ENCODE assay signal across 20 cellular contexts in the genomic region with DNA sequence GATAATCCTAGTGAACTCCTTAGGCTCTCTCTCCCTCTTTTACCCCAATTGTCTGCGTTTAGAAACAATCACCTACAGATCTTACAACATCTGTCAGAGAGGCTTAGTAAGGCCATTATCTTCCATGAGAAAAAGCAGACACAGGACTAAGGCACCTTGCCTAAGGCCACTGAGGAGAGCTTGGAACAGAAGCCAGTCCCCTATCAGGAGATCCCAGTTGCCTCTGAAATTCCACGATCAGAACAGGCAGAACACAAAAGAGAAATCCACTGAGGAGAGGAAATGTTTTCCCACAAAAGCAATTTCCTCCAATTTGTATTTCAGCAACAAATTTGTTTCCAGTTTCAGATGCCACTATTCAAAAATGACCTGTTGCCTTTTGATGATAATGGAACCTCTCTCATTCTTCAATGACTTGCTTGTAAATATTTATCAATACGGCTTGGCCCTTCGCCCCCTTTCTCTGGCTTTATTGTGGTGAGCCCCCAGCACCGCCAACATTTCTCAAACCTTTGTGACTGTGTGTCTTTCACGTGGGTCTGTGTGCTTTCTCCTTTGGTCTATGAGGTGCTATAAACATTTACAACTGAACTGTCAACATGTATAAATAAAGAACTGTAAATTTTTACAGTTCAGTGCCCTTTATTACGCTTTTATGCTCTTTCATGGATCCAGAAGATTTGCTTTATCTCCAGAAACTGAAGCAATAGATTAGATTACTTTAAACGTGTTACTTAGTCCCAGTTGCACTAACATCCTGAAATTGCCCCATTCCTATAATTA.
DNase-seq lines count a peak whose midpoint lies in the region; ATAC-seq and TF ChIP-seq lines count a peak whose summit lies in the region.
"Had no signal": no experiment of that assay in that cellular context is flagged by ENCODE, and none has a peak within 500 bp of the region (broad histone marks: within the 10 kb centered on the region; RNA-seq: fewer than 3 reads in every experiment).

No MANE protein-coding gene starts in this region.

- H3K9me3 ChIP-seq in heart left ventricle (peaks cover 0 to 16% (median 7%) of the 10 kb centered on the region in 12 donors), fibroblast of lung (ENCODE audit: control insufficient read depth, insufficient read depth, low read depth, low read length) (no peaks in the 10 kb centered on the region), muscle layer of colon (ENCODE audit: low read length) (no peaks in the 10 kb centered on the region)
- H3K9me3 ChIP-seq: A549, gastrocnemius medialis, HAP-1 had no signal

- H2AFZ ChIP-seq in fibroblast of lung (ENCODE audit: low read length), result peak overlapping the region; percentile 16

- H3K27me3 ChIP-seq in heart left ventricle (no peaks in the 10 kb centered on the region), fibroblast of lung (ENCODE audit: control insufficient read depth, insufficient read depth, low read length) (no peaks in the 10 kb centered on the region), muscle layer of colon (ENCODE audit: control insufficient read depth in 1 of 2, insufficient read depth in 2 of 2, low read length in 2 of 2) (no peaks in the 10 kb centered on the region)
- H3K27me3 ChIP-seq: gastrocnemius medialis, tibial nerve had no signal

- H3K9me3 Mint-ChIP-seq in activated CD4-positive, alpha-beta memory T cell treated with anti-CD3 and anti-CD28 coated beads for 36 hours, result peaks cover 3% of the 10 kb centered on the region
- H3K9me3 Mint-ChIP-seq: activated CD4-positive, alpha-beta memory T cell treated with anti-CD3 and anti-CD28 coated beads, Interleukin-2, amount 10 ng/mL, durations not matched to agents 7 days and 5 days; activated T-helper 1 cell treated with anti-CD3 and anti-CD28 coated beads, Interleukin-12 subunit alpha, Interleukin-12 subunit beta, Interleukin-2, Interleukin-4 antibody, amounts not matched to agents 30 ng/mL and 10 ng/mL and 1 ng/mL, durations not matched to agents 14 hours and 24 hours and 36 hours; central memory CD8-positive, alpha-beta T cell had no signal

- intact Hi-C loops in heart left ventricle (cut with DNase I) (no loop called here), left cardiac atrium (cut with DNase I) (no loop called here)
- intact Hi-C loops in activated CD4-positive, alpha-beta memory T cell treated with anti-CD3 and anti-CD28 coated beads for 36 hours (cut with micrococcal nuclease), result no loop called here

- no peak for TF ChIP-seq CTCF in heart left ventricle (IDR thresholded peaks at IDR 0.05)
- no peak for TF ChIP-seq CTCF in fibroblast of lung (conservative IDR thresholded peaks at IDR 0.05 in 1 of 2, IDR thresholded peaks at IDR 0.05 in 1 of 2; ENCODE audit: low read depth in 1 of 2, low read length in 2 of 2)

- no peak for TF ChIP-seq POLR2A in heart left ventricle (IDR thresholded peaks at IDR 0.05)

- H3K27ac Mint-ChIP-seq in activated CD4-positive, alpha-beta memory T cell treated with anti-CD3 and anti-CD28 coated beads for 36 hours, result no peak overlapping the region
- H3K27ac Mint-ChIP-seq: activated CD4-positive, alpha-beta memory T cell treated with anti-CD3 and anti-CD28 coated beads, Interleukin-2, amount 10 ng/mL, durations not matched to agents 7 days and 5 days; activated T-helper 1 cell treated with anti-CD3 and anti-CD28 coated beads, Interleukin-12 subunit alpha, Interleukin-12 subunit beta, Interleukin-2, Interleukin-4 antibody, amounts not matched to agents 30 ng/mL and 10 ng/mL and 1 ng/mL, durations not matched to agents 14 hours and 24 hours and 36 hours; CD4-positive, CD25-positive, alpha-beta regulatory T cell; stimulated activated memory B cell treated with anti-CD40 and anti-IgM and Interleukin-4, amounts not matched to agents 10 μg/mL and 1 μg/mL and 100 μg/mL, for 72 hours had no signal

- peaks cover 0 to 20% (median 10%) of the 10 kb centered on the region in 12 donors for H3K4me1 ChIP-seq in heart left ventricle
- H3K4me1 ChIP-seq in fibroblast of lung (ENCODE audit: control insufficient read depth, extremely low read depth, insufficient read depth, low read length), result no peaks in the 10 kb centered on the region
- H3K4me1 ChIP-seq in muscle layer of colon (ENCODE audit: insufficient read depth, low read length), result peaks cover 18% of the 10 kb centered on the region
- H3K4me1 ChIP-seq: A549, gastrocnemius medialis, HAP-1, tibial nerve had no signal

- H4K20me1 ChIP-seq in fibroblast of lung (ENCODE audit: control insufficient read depth, extremely low read depth, insufficient read depth, low read length), result no peaks in the 10 kb centered on the region

- CTCF ChIA-PET in activated CD4-positive, alpha-beta memory T cell treated with anti-CD3 and anti-CD28 coated beads for 36 hours (lab: Charles Lee), result no interaction called here

- no peaks in the 10 kb centered on the region for H3K36me3 Mint-ChIP-seq in activated CD4-positive, alpha-beta memory T cell treated with anti-CD3 and anti-CD28 coated beads for 36 hours
- H3K36me3 Mint-ChIP-seq: CD4-positive, CD25-positive, alpha-beta regulatory T cell; stimulated activated memory B cell treated with anti-CD40 and anti-IgM and Interleukin-4, amounts not matched to agents 10 μg/mL and 1 μg/mL and 100 μg/mL, for 72 hours had no signal

- H3K27ac ChIP-seq in heart left ventricle, result peak overlapping the region in 9 of 12 donors; percentile 2 to 58 (median 42)
- no peak overlapping the region for H3K27ac ChIP-seq in fibroblast of lung (ENCODE audit: insufficient read depth, low read length)
- H3K27ac ChIP-seq in muscle layer of colon (ENCODE audit: low read depth, low read length), result peak overlapping the region; percentile 41

- H3K4me2 ChIP-seq in fibroblast of lung (ENCODE audit: extremely low read depth, insufficient read depth, low read length), result no peak overlapping the region
- H3K4me2 ChIP-seq: A549 had no signal

- peak in 1 of 5 donors; percentile 20 for DNase-seq in heart left ventricle
- no peak for DNase-seq in left cardiac atrium
- DNase-seq in fibroblast of lung (ENCODE audit: low read depth in 2 of 2), result no peak
- no peak for DNase-seq in NCI-H1105 (lab: John Stamatoyannopoulos, UW)
- DNase-seq in NOMO-1 treated with DMSO at 0.1 percent for 48 hours (lab: John Stamatoyannopoulos, UW; ENCODE audit: unreplicated experiment), result no peak
- no peak for DNase-seq in activated CD4-positive, alpha-beta memory T cell treated with anti-CD3 and anti-CD28 coated beads for 36 hours
- DNase-seq in activated naive CD4-positive, alpha-beta T cell treated with Interleukin-2 at 50 U/mL for 16 hours, result no peak
- DNase-seq: activated CD4-positive, alpha-beta memory T cell treated with anti-CD3 and anti-CD28 coated beads, Interleukin-2, amount 10 ng/mL, durations not matched to agents 7 days and 5 days; CD4-positive, CD25-positive, alpha-beta regulatory T cell; DMS79; gastrocnemius medialis; NCI-H1930; OCI-M1 had no signal

- POLR2A ChIA-PET in activated CD4-positive, alpha-beta memory T cell treated with anti-CD3 and anti-CD28 coated beads for 36 hours (lab: Charles Lee), result no interaction called here

- ATAC-seq in heart left ventricle (peak in 3 of 4 donors; percentile 34 to 60 (median 34)), left cardiac atrium (no peak)
- ATAC-seq: A549; gastrocnemius medialis; stimulated activated memory B cell treated with anti-CD40 and anti-IgM and Interleukin-4, amounts not matched to agents 10 μg/mL and 1 μg/mL and 100 μg/mL, for 72 hours had no signal

- no peak overlapping the region for H3K9ac ChIP-seq in fibroblast of lung (ENCODE audit: insufficient read depth, low read length)
- no peak overlapping the region for H3K9ac ChIP-seq in muscle layer of colon (ENCODE audit: low read length)

- no peak overlapping the region for H3K4me3 Mint-ChIP-seq in activated CD4-positive, alpha-beta memory T cell treated with anti-CD3 and anti-CD28 coated beads for 36 hours
- H3K4me3 Mint-ChIP-seq: activated CD4-positive, alpha-beta memory T cell treated with anti-CD3 and anti-CD28 coated beads, Interleukin-2, amount 10 ng/mL, durations not matched to agents 7 days and 5 days; activated T-helper 1 cell treated with anti-CD3 and anti-CD28 coated beads, Interleukin-12 subunit alpha, Interleukin-12 subunit beta, Interleukin-2, Interleukin-4 antibody, amounts not matched to agents 30 ng/mL and 10 ng/mL and 1 ng/mL, durations not matched to agents 14 hours and 24 hours and 36 hours; CD4-positive, CD25-positive, alpha-beta regulatory T cell; central memory CD8-positive, alpha-beta T cell; stimulated activated memory B cell treated with anti-CD40 and anti-IgM and Interleukin-4, amounts not matched to agents 10 μg/mL and 1 μg/mL and 100 μg/mL, for 72 hours had no signal

- H3K36me3 ChIP-seq in heart left ventricle (no peaks in the 10 kb centered on the region), fibroblast of lung (ENCODE audit: control insufficient read depth, insufficient read depth, low read length) (no peaks in the 10 kb centered on the region), muscle layer of colon (ENCODE audit: insufficient read depth, low read length) (no peaks in the 10 kb centered on the region)
- H3K36me3 ChIP-seq: gastrocnemius medialis, HAP-1, tibial nerve had no signal

- no peaks in the 10 kb centered on the region for H3K79me2 ChIP-seq in fibroblast of lung (ENCODE audit: control insufficient read depth, insufficient read depth, low read length)

- no peaks in the 10 kb centered on the region for H3K4me1 Mint-ChIP-seq in activated CD4-positive, alpha-beta memory T cell treated with anti-CD3 and anti-CD28 coated beads for 36 hours (ENCODE audit: low read depth)
- H3K4me1 Mint-ChIP-seq: activated CD4-positive, alpha-beta memory T cell treated with anti-CD3 and anti-CD28 coated beads, Interleukin-2, amount 10 ng/mL, durations not matched to agents 7 days and 5 days; CD4-positive, CD25-positive, alpha-beta regulatory T cell; central memory CD8-positive, alpha-beta T cell; stimulated activated memory B cell treated with anti-CD40 and anti-IgM and Interleukin-4, amounts not matched to agents 10 μg/mL and 1 μg/mL and 100 μg/mL, for 72 hours had no signal

- 36 to 43% (median 40%) methylated on average over 8 of the region's 8 CpGs for WGBS in heart left ventricle, 4 donors

- H3K4me3 ChIP-seq in heart left ventricle (no peak overlapping the region), fibroblast of lung (replicated peaks in 1 of 4; ENCODE audit: control extremely low read depth in 1 of 4, insufficient read depth in 1 of 4, low read depth in 3 of 4, low read length in 4 of 4) (no peak overlapping the region), muscle layer of colon (ENCODE audit: low read depth in 1 of 2, low read length in 2 of 2) (peak overlapping the region in 1 of 2 donors; percentile 5)
- H3K4me3 ChIP-seq: A549, gastrocnemius medialis, HAP-1, tibial nerve had no signal

- peaks cover 13% of the 10 kb centered on the region for H3K27me3 Mint-ChIP-seq in activated CD4-positive, alpha-beta memory T cell treated with anti-CD3 and anti-CD28 coated beads for 36 hours

Comparison
In these comparisons a context has a peak if more than half of its experiments do, and no peak if none do; other contexts are left out.
1. ATAC-seq: peak in heart left ventricle (3 of 4); none in left cardiac atrium (0 of 2).